Comparison of ENCODE assay signal across 17 cellular contexts in genomic region chr2:231200805-231201474, GRCh38. TPM values are rescaled to one million over a fixed set of nuclear protein-coding genes. Genes with fewer than 3 reads are reported as not detected.
A peak's percentile ranks its signal among the peaks of the same experiment; 100 is the strongest.
DNase-seq lines count a peak whose midpoint lies in the region; ATAC-seq, FAIRE-seq and TF ChIP-seq lines count a peak whose summit lies in the region.
"Had no signal": no experiment of that assay in that cellular context is flagged by ENCODE, and none has a peak within 500 bp of the region (broad histone marks: within the 10 kb centered on the region; RNA-seq: fewer than 3 reads in every experiment).

No MANE protein-coding gene starts in this region.

- H3K9me3 Mint-ChIP-seq in activated T-cell treated with anti-CD3 and anti-CD28 coated beads, Interleukin-2, amount 50 U/mL, for 24 hours = no peaks in the 10 kb centered on the region
- H3K9me3 Mint-ChIP-seq: activated CD4-positive, alpha-beta memory T cell treated with anti-CD3 and anti-CD28 coated beads for 36 hours; immature natural killer cell; naive thymus-derived CD4-positive, alpha-beta T cell; stimulated activated naive CD8-positive, alpha-beta T cell treated with anti-CD3 and anti-CD28 coated beads, Interleukin-15, Interleukin-2, amounts not matched to agents 100 ng/mL and 50 ng/mL, for 24 hours had no signal

- H2BK5ac ChIP-seq in mesendoderm (ENCODE audit: low read length) = no peak overlapping the region

- no peak overlapping the region for H4K8ac ChIP-seq in mesendoderm (ENCODE audit: low read depth, low read length)

- H3K79me2 ChIP-seq in K562 (ENCODE audit: control insufficient read depth, insufficient read depth, low read length) = no peaks in the 10 kb centered on the region
- H3K79me2 ChIP-seq in mesendoderm (ENCODE audit: control insufficient read depth, insufficient read depth, low read length) = peaks cover 3% of the 10 kb centered on the region

- H3K27me3 ChIP-seq in BJ (ENCODE audit: control insufficient read depth, insufficient read depth, low read length) (no peaks in the 10 kb centered on the region), K562 (ENCODE audit: control insufficient read depth in 2 of 2, insufficient read depth in 2 of 2, low read length in 2 of 2) (peaks cover 2 to 7% of the 10 kb centered on the region in 2 experiments; a peak in 3 of 5 replicates), mesendoderm (ENCODE audit: insufficient read depth, low read length, poor library complexity) (no peaks in the 10 kb centered on the region)

- no peak overlapping the region for H3K27ac Mint-ChIP-seq in activated T-cell treated with anti-CD3 and anti-CD28 coated beads, Interleukin-2, amount 50 U/mL, for 24 hours
- H3K27ac Mint-ChIP-seq: activated CD4-positive, alpha-beta memory T cell treated with anti-CD3 and anti-CD28 coated beads for 36 hours; stimulated activated naive CD8-positive, alpha-beta T cell treated with anti-CD3 and anti-CD28 coated beads, Interleukin-15, Interleukin-2, amounts not matched to agents 100 ng/mL and 50 ng/mL, for 24 hours had no signal

- peak; percentile 63 for ATAC-seq in K562
- ATAC-seq: naive thymus-derived CD4-positive, alpha-beta T cell had no signal

- CTCF ChIA-PET in BJ (lab: Yijun Ruan, JAX) (interaction anchor here (0.8 to 4.1 kb wide), 5 partner anchors 9 to 212 kb away, joined by 5 to 25 read pairs (median 8); no protein-coding TSS in a partner anchor), K562 (lab: Yijun Ruan, JAX; ENCODE audit: low intra/inter-chr PET ratio) (no interaction called here)

- intact Hi-C loops in K562 (cut with micrococcal nuclease) = no loop called here

- BruUV-seq in K562 (replicated peaks; lab: Mats Ljungman, UMichigan) = no TSS peak

- peak overlapping the region; percentile 23 for H3K4me3 ChIP-seq in BJ (ENCODE audit: low read depth, low read length)
- H3K4me3 ChIP-seq in K562 = no peak overlapping the region
- no peak overlapping the region for H3K4me3 ChIP-seq in mesendoderm (ENCODE audit: low read length)

- peaks cover 17% of the 10 kb centered on the region for H3K4me1 Mint-ChIP-seq in activated T-cell treated with anti-CD3 and anti-CD28 coated beads, Interleukin-2, amount 50 U/mL, for 24 hours (ENCODE audit: low read depth)

- no peak for TF ChIP-seq EP300 in K562 (IDR thresholded peaks at IDR 0.05; ENCODE audit: low read length)

- no peak overlapping the region for H3K9ac ChIP-seq in K562 (ENCODE audit: insufficient read depth in 1 of 2, low read depth in 2 of 2, low read length in 2 of 2)
- H3K9ac ChIP-seq in mesendoderm (ENCODE audit: low read length) = no peak overlapping the region

- H3K9me3 ChIP-seq in K562 (replicated peaks; ENCODE audit: control insufficient read depth, insufficient read depth, low read depth, low read length) = no peaks in the 10 kb centered on the region

- in situ Hi-C loops in K562 (cut with MboI) = no loop called here

- no peak for TF ChIP-seq CTCF in BJ (IDR thresholded peaks at IDR 0.05; ENCODE audit: insufficient read depth, low read depth, low read length)
- TF ChIP-seq CTCF in K562 (IDR thresholded peaks at IDR 0.05 in 2 of 3, conservative IDR thresholded peaks at IDR 0.05 in 1 of 3; ENCODE audit: insufficient read depth in 2 of 3, low read depth in 1 of 3, low read length in 3 of 3) = no peak
- TF ChIP-seq CTCF in GM10266 (IDR thresholded peaks at IDR 0.05; ENCODE audit: control insufficient read depth, insufficient read depth, low read depth, missing control alignments) = no peak

- TF ChIP-seq RAD21 in K562 (CRISPR knock-in tag; conservative IDR thresholded peaks at IDR 0.05 in 1 of 2, IDR thresholded peaks at IDR 0.05 in 1 of 2) = no peak

- TF ChIP-seq POLR2A in K562 (conservative IDR thresholded peaks at IDR 0.05) = no peak

- H3K36me3 ChIP-seq in BJ (ENCODE audit: control insufficient read depth, insufficient read depth, low read length) (peaks cover 7% of the 10 kb centered on the region), K562 (ENCODE audit: control insufficient read depth, insufficient read depth, low read length) (no peaks in the 10 kb centered on the region), mesendoderm (ENCODE audit: control insufficient read depth, insufficient read depth, low read length) (peaks cover 2% of the 10 kb centered on the region)

- H3K79me1 ChIP-seq in mesendoderm (ENCODE audit: low read length) = peaks cover 13% of the 10 kb centered on the region

- POLR2A ChIA-PET in BJ (lab: Charles Lee) (interaction anchor here (0.7 kb wide), 1 partner anchor 48 kb away, joined by 3 read pairs; no protein-coding TSS in a partner anchor), K562 (lab: Yijun Ruan, JAX) (interaction anchor here (0.7 to 1.1 kb wide), 3 partner anchors 9 to 98 kb away, joined by 3 to 4 read pairs (median 4); no protein-coding TSS in a partner anchor)

- H3K4me1 ChIP-seq in K562 (replicated peaks in 1 of 2; ENCODE audit: control insufficient read depth in 2 of 2, insufficient read depth in 2 of 2, low read length in 2 of 2) = peaks cover 8 to 22% of the 10 kb centered on the region in 2 experiments; a peak in 4 of 5 replicates
- peaks cover 6% of the 10 kb centered on the region for H3K4me1 ChIP-seq in mesendoderm (ENCODE audit: control insufficient read depth, low read depth, low read length)

- DNase-seq in BJ (ENCODE audit: low read depth) (no peak), NCI-H226 (peak; percentile 79), K562 (ENCODE audit: extremely low read depth in 1 of 4, low spot score in 3 of 4) (peak; percentile 44 to 57 (median 46)), mesendoderm (peak; percentile 77), DMS79 treated with DMSO at 0.1 percent for 48 hours (lab: John Stamatoyannopoulos, UW) (no peak), mucosa of gallbladder (ENCODE audit: low spot score) (no peak), GM10266 (ENCODE audit: extremely low spot score) (no peak)
- DNase-seq in activated T-cell treated with anti-CD3 and anti-CD28 coated beads, Interleukin-2, amount 50 U/mL, for 24 hours = no peak
- DNase-seq: C1 segment of cervical spinal cord; immature natural killer cell; Karpas-422; naive thymus-derived CD4-positive, alpha-beta T cell; NCI-H524; SW 1271 had no signal

- no peaks in the 10 kb centered on the region for H4K20me1 ChIP-seq in K562 (replicated peaks; ENCODE audit: control insufficient read depth, insufficient read depth, low read length)

- H3K4me2 ChIP-seq in K562 (ENCODE audit: insufficient read depth, low read length) (peak overlapping the region; percentile 27; the same call in 1 of the 2 replicates), mesendoderm (ENCODE audit: low read length) (no peak overlapping the region)

- no peak overlapping the region for H2BK15ac ChIP-seq in mesendoderm (replicated peaks; ENCODE audit: low read depth)

- no peak overlapping the region for H2BK120ac ChIP-seq in mesendoderm (ENCODE audit: low read depth, low read length)

- H3K18ac ChIP-seq in mesendoderm (ENCODE audit: low read length) = no peak overlapping the region

- 19% methylated on average over 3 of the region's 3 CpGs for WGBS in K562 (ENCODE audit: insufficient coverage, low coverage, missing lambda C conversion rate)
- no CpG with 5 or more reads among the region's 3 CpGs for WGBS in mesendoderm (ENCODE audit: extremely low coverage, insufficient coverage, low lambda C conversion rate)

- peaks cover 4% of the 10 kb centered on the region for H3K9me1 ChIP-seq in K562 (ENCODE audit: control insufficient read depth, insufficient read depth, low read length)

- H3K27me3 Mint-ChIP-seq in activated T-cell treated with anti-CD3 and anti-CD28 coated beads, Interleukin-2, amount 50 U/mL, for 24 hours = no peaks in the 10 kb centered on the region

- no peak overlapping the region for H2AK5ac ChIP-seq in mesendoderm (ENCODE audit: low read length)

- no peak overlapping the region for H3K23ac ChIP-seq in mesendoderm (ENCODE audit: low read length)

- peaks cover 3% of the 10 kb centered on the region for H3K36me3 Mint-ChIP-seq in activated T-cell treated with anti-CD3 and anti-CD28 coated beads, Interleukin-2, amount 50 U/mL, for 24 hours (ENCODE audit: low read depth)
- H3K36me3 Mint-ChIP-seq: activated CD4-positive, alpha-beta memory T cell treated with anti-CD3 and anti-CD28 coated beads for 36 hours; immature natural killer cell; naive thymus-derived CD4-positive, alpha-beta T cell had no signal

- no peak for FAIRE-seq in K562 (lab: Jason Lieb, UNC)
- FAIRE-seq: H1 had no signal

- no peak overlapping the region for H2AFZ ChIP-seq in K562 (ENCODE audit: low read depth, low read length)

- H3K27ac ChIP-seq in K562 (ENCODE audit: extremely low read depth, low read depth, low read length) (no peak overlapping the region), mesendoderm (ENCODE audit: low read depth, low read length) (no peak overlapping the region)

- H3K4ac ChIP-seq in mesendoderm (ENCODE audit: low read depth, low read length) = no peak overlapping the region

- H3K4me3 Mint-ChIP-seq in activated T-cell treated with anti-CD3 and anti-CD28 coated beads, Interleukin-2, amount 50 U/mL, for 24 hours = no peak overlapping the region
- H3K4me3 Mint-ChIP-seq: activated CD4-positive, alpha-beta memory T cell treated with anti-CD3 and anti-CD28 coated beads for 36 hours; stimulated activated naive CD8-positive, alpha-beta T cell treated with anti-CD3 and anti-CD28 coated beads, Interleukin-15, Interleukin-2, amounts not matched to agents 100 ng/mL and 50 ng/mL, for 24 hours had no signal

- H4K5ac ChIP-seq in mesendoderm (ENCODE audit: low read length) = no peak overlapping the region

- H3K56ac ChIP-seq in mesendoderm (ENCODE audit: low read length) = no peak overlapping the region

RNA-seq across cellular contexts. Expression of gene ARMC9, which starts 2.5 kb away (rescaled TPM):
- polyA plus RNA-seq in BJ (2011; rRNA removed) (66.4 and 83.1 TPM in 2 replicates), K562 (2011; rRNA removed) (2.0 and 2.3 TPM in 2 replicates), K562 (2014; fragmentation: Illumina TruSeq; extraction: Trizol) (1.2 and 1.3 TPM in 2 replicates), K562 (2014; fragmentation: Nextera tagmentation; extraction: Ambion mirVana) (1 to 10 TPM in 1 of 2 experiments, under 1 TPM in 1; 0.71 to 1.5 TPM), K562 (2014; rRNA removed) (1.2 and 1.5 TPM in 2 replicates)
- polyA minus RNA-seq in BJ (2011; rRNA and poly(A)+ RNA removed) = 97.8 and 114 TPM in 2 replicates
- total RNA-seq in K562 (2011; cell fraction: chromatin; rRNA removed; ENCODE audit: low replicate concordance) = 4.9 and 5.3 TPM in 2 replicates
- total RNA-seq in K562 (2011; cell fraction: nucleolus; rRNA removed) = 1.4 and 3.0 TPM in 2 replicates
- total RNA-seq in K562 (2011; cell fraction: nucleoplasm; rRNA removed) = 1.2 and 9.5 TPM in 2 replicates
- total RNA-seq in K562 (2014; rRNA removed) (0.41 and 1.4 TPM in 2 replicates), K562 (2014; rRNA removed; fragmentation: Illumina TruSeq; extraction: Trizol) (0.36 and 1.1 TPM in 2 replicates), K562 (2015; rRNA removed; fragmentation: Illumina TruSeq; extraction: Trizol) (0.72 and 0.94 TPM in 2 replicates), K562 (2021) (1.0 and 1.1 TPM in 2 replicates), mucosa of gallbladder (19.2 TPM)
- polyA plus RNA-seq in K562 (2011; cell fraction: cytosol; rRNA removed) = 1.5 and 2.0 TPM in 2 replicates
- polyA plus RNA-seq in K562 (2011; cell fraction: nucleus; rRNA removed) = 2.6 and 2.7 TPM in 2 replicates
- 0.94 and 1.9 TPM in 2 replicates for polyA plus RNA-seq in K562 (2012)
- polyA minus RNA-seq in K562 (2011; rRNA and poly(A)+ RNA removed) = 2.6 and 3.9 TPM in 2 replicates
- 1.1 TPM in 1 of 2 replicates, not detected in the other for polyA minus RNA-seq in K562 (2011; cell fraction: cytosol; rRNA and poly(A)+ RNA removed)
- polyA minus RNA-seq in K562 (2011; cell fraction: nucleus; rRNA and poly(A)+ RNA removed) = 1.8 and 2.9 TPM in 2 replicates
- 19.5 TPM for polyA plus RNA-seq in mesendoderm (2013, experiment 1 of 2)
- 20.4 TPM for polyA plus RNA-seq in mesendoderm (2013, experiment 2 of 2)

Comparison
In these comparisons a context has a peak if more than half of its experiments do, and no peak if none do; other contexts are left out.
1. DNase-seq: peak in NCI-H226 (single experiment), K562 (4 of 4) and mesendoderm (single experiment); none in BJ (single experiment), DMS79 treated with DMSO at 0.1 percent for 48 hours (single experiment), mucosa of gallbladder (single experiment), GM10266 (single experiment) and activated T-cell treated with anti-CD3 and anti-CD28 coated beads, Interleukin-2, amount 50 U/mL, for 24 hours (single experiment).